20 cellular contexts compared by ENCODE assay signal in genomic region chr2:27915191-27915590, GRCh38. TPM values are rescaled to one million over a fixed set of nuclear protein-coding genes. Genes with fewer than 3 reads are reported as not detected.
DNase-seq lines count a peak whose midpoint lies in the region; ATAC-seq, FAIRE-seq and TF ChIP-seq lines count a peak whose summit lies in the region.
"Had no signal": no experiment of that assay in that cellular context is flagged by ENCODE, and none has a peak within 500 bp of the region (broad histone marks: within the 10 kb centered on the region; RNA-seq: fewer than 3 reads in every experiment).

No MANE protein-coding gene starts in this region.

- no peaks in the 10 kb centered on the region for H3K79me2 ChIP-seq in HepG2 (ENCODE audit: insufficient read depth, low read length)

- no peak for FAIRE-seq in HepG2 (lab: Jason Lieb, UNC)
- FAIRE-seq: GM12891, H54 had no signal

- H3K4me3 Mint-ChIP-seq in endodermal cell: no peak overlapping the region
- H3K4me3 Mint-ChIP-seq: activated CD4-positive, alpha-beta memory T cell treated with anti-CD3 and anti-CD28 coated beads for 36 hours; naive thymus-derived CD4-positive, alpha-beta T cell had no signal

- no peak for TF ChIP-seq POLR2A in HepG2 (IDR thresholded peaks at IDR 0.05; ENCODE audit: insufficient read depth in 1 of 2, low read depth in 2 of 2, low read length in 2 of 2)

- ATAC-seq in HepG2: no peak
- ATAC-seq in GM18858 (IDR thresholded peaks at IDR 0.05; ENCODE audit: unreplicated experiment): no peak

- H3K9me3 ChIP-seq in BLaER1: 0 out of 2 replicates have a peak, but pooled peaks cover 4% of the 10 kb centered on the region
- H3K9me3 ChIP-seq in HepG2 (ENCODE audit: low read length): no peaks in the 10 kb centered on the region
- no peaks in the 10 kb centered on the region for H3K9me3 ChIP-seq in endodermal cell (ENCODE audit: control insufficient read depth, low read length)

- intact Hi-C loops in HepG2 (cut with micrococcal nuclease; ENCODE audit: unreplicated experiment): no loop called here

- H3K27ac ChIP-seq in BLaER1 (no peak overlapping the region), HepG2 (ENCODE audit: extremely low read length, insufficient read depth, low read length) (peak overlapping the region; percentile 66), skin epidermis (peak overlapping the region in 12 of 21 experiments; percentile 1 to 70 (median 24)), endodermal cell (ENCODE audit: low read depth, low read length) (no peak overlapping the region)
- H3K27ac ChIP-seq: SK-N-MC had no signal

- H3K9ac ChIP-seq in BLaER1: 0 out of 2 replicates have a peak overlapping the region, but pooled peaks have one; percentile 4
- no peak overlapping the region for H3K9ac ChIP-seq in HepG2 (ENCODE audit: insufficient read depth, low read depth, low read length)
- no peak overlapping the region for H3K9ac ChIP-seq in endodermal cell (ENCODE audit: extremely low read depth, low read length, poor library complexity, severe bottlenecking)

- POLR2A ChIA-PET in HepG2 (lab: Yijun Ruan, JAX): no interaction called here

- 77% methylated on average over 5 of the region's 5 CpGs for WGBS in HepG2 (ENCODE audit: low lambda C conversion rate)
- 58 to 100% methylated on average over 1 to 5 of the region's 5 CpGs for WGBS in endodermal cell (ENCODE audit: insufficient coverage in 1 of 2, insufficient read length in 1 of 2), 2 experiments

- H3K4me3 ChIP-seq in BLaER1: no peak overlapping the region
- H3K4me3 ChIP-seq in HepG2 (replicated peaks in 1 of 3; ENCODE audit: insufficient read depth in 1 of 3, low read depth in 2 of 3, low read length in 3 of 3): no peak overlapping the region
- no peak overlapping the region for H3K4me3 ChIP-seq in skin epidermis
- no peak overlapping the region for H3K4me3 ChIP-seq in endodermal cell (ENCODE audit: low read length)
- H3K4me3 ChIP-seq: SK-N-MC had no signal

- TF ChIP-seq RAD21 in HepG2 (CRISPR knock-in tag; IDR thresholded peaks at IDR 0.05): no peak

- TF ChIP-seq CTCF in HepG2 (CRISPR knock-in tag; IDR thresholded peaks at IDR 0.05): no peak
- no peak for TF ChIP-seq CTCF in endodermal cell (conservative IDR thresholded peaks at IDR 0.05)

- H3K9me3 Mint-ChIP-seq in endodermal cell: no peaks in the 10 kb centered on the region
- H3K9me3 Mint-ChIP-seq: activated CD4-positive, alpha-beta memory T cell treated with anti-CD3 and anti-CD28 coated beads for 36 hours had no signal

- H3K36me3 ChIP-seq in BLaER1 (peaks cover 10% of the 10 kb centered on the region), HepG2 (replicated peaks in 1 of 2; ENCODE audit: control insufficient read depth in 1 of 2, insufficient read depth in 2 of 2, low read length in 2 of 2) (no peaks in the 10 kb centered on the region; a peak in 1 of 5 replicates), endodermal cell (ENCODE audit: control insufficient read depth, insufficient read depth, low read length) (no peaks in the 10 kb centered on the region)

- peak overlapping the region; percentile 1; the same call in 1 of the 2 replicates for H3K4me2 ChIP-seq in BLaER1
- no peak overlapping the region for H3K4me2 ChIP-seq in HepG2 (ENCODE audit: low read depth, low read length)

- H3K27ac Mint-ChIP-seq in endodermal cell: no peak overlapping the region
- H3K27ac Mint-ChIP-seq: activated CD4-positive, alpha-beta memory T cell treated with anti-CD3 and anti-CD28 coated beads for 36 hours; activated naive CD8-positive, alpha-beta T cell treated with anti-CD3 and anti-CD28 coated beads, Interleukin-2, amount 10 ng/mL, durations not matched to agents 7 days and 5 days; naive thymus-derived CD4-positive, alpha-beta T cell had no signal

- no peaks in the 10 kb centered on the region for H3K4me1 Mint-ChIP-seq in endodermal cell

- H4K20me1 ChIP-seq in BLaER1 (peaks cover 7% of the 10 kb centered on the region; the same call in 1 of the 2 replicates), HepG2 (ENCODE audit: insufficient read depth, low read length) (no peaks in the 10 kb centered on the region)

- BruUV-seq in HepG2 (replicated peaks; lab: Mats Ljungman, UMichigan): no TSS peak

- in situ Hi-C loops in HepG2 (cut with HindIII; ENCODE audit: extremely low pct_ligation_motif_present, low pct_unique_long_range_greater_than_20kb): no loop called here

- H3K4me1 ChIP-seq in BLaER1 (peaks cover 19% of the 10 kb centered on the region), HepG2 (ENCODE audit: insufficient read depth, low read length) (peaks cover 39% of the 10 kb centered on the region), endodermal cell (ENCODE audit: control insufficient read depth, insufficient read depth, low read length) (no peaks in the 10 kb centered on the region)

- TF ChIP-seq EP300 in HepG2 (IDR thresholded peaks at IDR 0.05; ENCODE audit: low read depth in 2 of 2, low read length in 2 of 2) (no peak), HepG2 (CRISPR knock-in tag; IDR thresholded peaks at IDR 0.05; ENCODE audit: borderline replicate concordance) (no peak)

- H3K27me3 ChIP-seq in BLaER1 (no peaks in the 10 kb centered on the region), HepG2 (ENCODE audit: control insufficient read depth in 1 of 2, insufficient read depth in 2 of 2, low read length in 2 of 2) (no peaks in the 10 kb centered on the region), endodermal cell (ENCODE audit: control insufficient read depth, insufficient read depth, low read length, poor library complexity, severe bottlenecking) (no peaks in the 10 kb centered on the region)

- DNase-seq in fibroblast of gingiva (ENCODE audit: low read depth) (peak; percentile 67), HepG2 (ENCODE audit: low spot score) (no peak), mucosa of gallbladder (ENCODE audit: low spot score) (no peak), endodermal cell (no peak), NCI-H2196 (lab: John Stamatoyannopoulos, UW; ENCODE audit: unreplicated experiment) (no peak)
- DNase-seq: ACHN; activated CD4-positive, alpha-beta memory T cell treated with anti-CD3 and anti-CD28 coated beads for 36 hours; activated naive CD8-positive, alpha-beta T cell treated with anti-CD3 and anti-CD28 coated beads, Interleukin-2, amount 10 ng/mL, durations not matched to agents 7 days and 5 days; activated T-cell treated with anti-CD3 and anti-CD28 coated beads, Interleukin-2, amount 50 U/mL, for 48 hours; head of caudate nucleus; kidney glomerular epithelial cell; naive thymus-derived CD4-positive, alpha-beta T cell; NCI-H1694; stimulated activated CD4-positive, alpha-beta T cell treated with anti-CD3 and anti-CD28 coated beads, Interleukin-4, amount 100 ng/mL, for 24 hours had no signal

- H3K27me3 Mint-ChIP-seq in endodermal cell (ENCODE audit: insufficient read depth): no peaks in the 10 kb centered on the region
- H3K27me3 Mint-ChIP-seq: activated CD4-positive, alpha-beta memory T cell treated with anti-CD3 and anti-CD28 coated beads for 36 hours; activated naive CD8-positive, alpha-beta T cell treated with anti-CD3 and anti-CD28 coated beads, Interleukin-2, amount 10 ng/mL, durations not matched to agents 7 days and 5 days; naive thymus-derived CD4-positive, alpha-beta T cell had no signal

- no peak overlapping the region for H2AFZ ChIP-seq in HepG2 (ENCODE audit: low read length)

- CTCF ChIA-PET in HepG2 (lab: Yijun Ruan, JAX; ENCODE audit: low intra/inter-chr PET ratio, low total read pairs): no interaction called here

- no peaks in the 10 kb centered on the region for H3K36me3 Mint-ChIP-seq in endodermal cell (ENCODE audit: low read depth)

RNA-seq across cellular contexts. Expression of gene BABAM2, which starts 24.7 kb away (rescaled TPM):
- total RNA-seq in HepG2 (2016; rRNA removed; fragmentation: Illumina TruSeq; extraction: Trizol) (24.9 and 34.8 TPM in 2 replicates), mucosa of gallbladder (47.3 TPM), endodermal cell (10 to 100 TPM; 36.4 to 40.9 TPM)
- total RNA-seq in HepG2 (2016; cell fraction: cytosol; rRNA removed; fragmentation: Illumina TruSeq; extraction: Trizol; ENCODE audit: low read depth): 8.2 and 8.5 TPM in 2 replicates
- total RNA-seq in HepG2 (2016; cell fraction: insoluble cytoplasmic fraction; rRNA removed; fragmentation: Illumina TruSeq; extraction: Trizol): 26.2 and 31.2 TPM in 2 replicates
- 13.7 and 14.1 TPM in 2 replicates for total RNA-seq in HepG2 (2016; cell fraction: membrane; rRNA removed; fragmentation: Illumina TruSeq; extraction: Trizol)
- 33.5 and 34.7 TPM in 2 replicates for total RNA-seq in HepG2 (2016; cell fraction: nucleus; rRNA removed; fragmentation: Illumina TruSeq; extraction: Trizol)
- polyA plus RNA-seq in HepG2 (2011; rRNA removed): 28.0 and 28.3 TPM in 2 replicates
- polyA plus RNA-seq in HepG2 (2011; cell fraction: cytosol; rRNA removed): 18.3 and 23.5 TPM in 2 replicates
- polyA plus RNA-seq in HepG2 (2011; cell fraction: nucleus; rRNA removed): 14.1 and 17.0 TPM in 2 replicates
- 23.1 and 32.2 TPM in 2 replicates for polyA plus RNA-seq in HepG2 (2012)
- polyA plus RNA-seq in HepG2 (2016; cell fraction: cytosol; fragmentation: Illumina TruSeq; extraction: Trizol; ENCODE audit: low read depth): 11.4 and 14.0 TPM in 2 replicates
- 49.9 and 58.4 TPM in 2 replicates for polyA plus RNA-seq in HepG2 (2016; cell fraction: insoluble cytoplasmic fraction; fragmentation: Illumina TruSeq; extraction: Trizol; ENCODE audit: low read depth)
- 17.1 and 19.7 TPM in 2 replicates for polyA plus RNA-seq in HepG2 (2016; cell fraction: membrane; fragmentation: Illumina TruSeq; extraction: Trizol; ENCODE audit: low read depth)
- 22.3 and 23.0 TPM in 2 replicates for polyA plus RNA-seq in HepG2 (2016; cell fraction: nucleus; fragmentation: Illumina TruSeq; extraction: Trizol; ENCODE audit: insufficient read depth, low read depth)
- 22.8 and 28.8 TPM in 2 replicates for polyA minus RNA-seq in HepG2 (2011; rRNA and poly(A)+ RNA removed; ENCODE audit: low replicate concordance)
- polyA minus RNA-seq in HepG2 (2011; cell fraction: cytosol; rRNA and poly(A)+ RNA removed): 18.5 and 21.5 TPM in 2 replicates
- 132 and 154 TPM in 2 replicates for polyA minus RNA-seq in HepG2 (2011; cell fraction: nucleus; rRNA and poly(A)+ RNA removed)
- polyA plus RNA-seq in endodermal cell (2013, experiment 1 of 2): 29.7 TPM
- polyA plus RNA-seq in endodermal cell (2013, experiment 2 of 2): 28.5 TPM

RNA-seq across cellular contexts. Expression of gene RBKS, which starts 25.0 kb away (rescaled TPM):
- total RNA-seq in HepG2 (2016; rRNA removed; fragmentation: Illumina TruSeq; extraction: Trizol) (7.7 and 11.7 TPM in 2 replicates), mucosa of gallbladder (3.9 TPM), endodermal cell (1 to 10 TPM; 4.4 to 4.9 TPM)
- 1.8 and 2.4 TPM in 2 replicates for total RNA-seq in HepG2 (2016; cell fraction: cytosol; rRNA removed; fragmentation: Illumina TruSeq; extraction: Trizol; ENCODE audit: low read depth)
- 8.0 and 11.5 TPM in 2 replicates for total RNA-seq in HepG2 (2016; cell fraction: insoluble cytoplasmic fraction; rRNA removed; fragmentation: Illumina TruSeq; extraction: Trizol)
- 2.9 and 3.2 TPM in 2 replicates for total RNA-seq in HepG2 (2016; cell fraction: membrane; rRNA removed; fragmentation: Illumina TruSeq; extraction: Trizol)
- 3.7 and 4.5 TPM in 2 replicates for total RNA-seq in HepG2 (2016; cell fraction: nucleus; rRNA removed; fragmentation: Illumina TruSeq; extraction: Trizol)
- polyA plus RNA-seq in HepG2 (2011; rRNA removed): 7.8 and 8.3 TPM in 2 replicates
- polyA plus RNA-seq in HepG2 (2011; cell fraction: cytosol; rRNA removed): 7.5 and 9.2 TPM in 2 replicates
- 1.4 and 2.0 TPM in 2 replicates for polyA plus RNA-seq in HepG2 (2011; cell fraction: nucleus; rRNA removed)
- polyA plus RNA-seq in HepG2 (2012): 4.9 and 12.6 TPM in 2 replicates
- 1.8 and 2.2 TPM in 2 replicates for polyA plus RNA-seq in HepG2 (2016; cell fraction: cytosol; fragmentation: Illumina TruSeq; extraction: Trizol; ENCODE audit: low read depth)
- polyA plus RNA-seq in HepG2 (2016; cell fraction: insoluble cytoplasmic fraction; fragmentation: Illumina TruSeq; extraction: Trizol; ENCODE audit: low read depth): 10.1 and 10.5 TPM in 2 replicates
- 2.2 and 2.3 TPM in 2 replicates for polyA plus RNA-seq in HepG2 (2016; cell fraction: membrane; fragmentation: Illumina TruSeq; extraction: Trizol; ENCODE audit: low read depth)
- polyA plus RNA-seq in HepG2 (2016; cell fraction: nucleus; fragmentation: Illumina TruSeq; extraction: Trizol; ENCODE audit: insufficient read depth, low read depth): 2.4 and 3.5 TPM in 2 replicates
- polyA minus RNA-seq in HepG2 (2011; rRNA and poly(A)+ RNA removed; ENCODE audit: low replicate concordance): 1.0 and 4.2 TPM in 2 replicates
- polyA minus RNA-seq in HepG2 (2011; cell fraction: cytosol; rRNA and poly(A)+ RNA removed): 2.5 and 3.7 TPM in 2 replicates
- polyA minus RNA-seq in HepG2 (2011; cell fraction: nucleus; rRNA and poly(A)+ RNA removed): 7.6 and 9.3 TPM in 2 replicates
- 1.6 TPM for polyA plus RNA-seq in endodermal cell (2013, experiment 1 of 2)
- 1.2 TPM for polyA plus RNA-seq in endodermal cell (2013, experiment 2 of 2)

Comparison
In these comparisons a context has a peak if more than half of its experiments do, and no peak if none do; other contexts are left out.
1. H3K27ac ChIP-seq: peak in HepG2 (single experiment) and skin epidermis (12 of 21); none in BLaER1 (single experiment) and endodermal cell (single experiment).